Comparison of ENCODE assay signal across 24 cellular contexts in the genomic region with DNA sequence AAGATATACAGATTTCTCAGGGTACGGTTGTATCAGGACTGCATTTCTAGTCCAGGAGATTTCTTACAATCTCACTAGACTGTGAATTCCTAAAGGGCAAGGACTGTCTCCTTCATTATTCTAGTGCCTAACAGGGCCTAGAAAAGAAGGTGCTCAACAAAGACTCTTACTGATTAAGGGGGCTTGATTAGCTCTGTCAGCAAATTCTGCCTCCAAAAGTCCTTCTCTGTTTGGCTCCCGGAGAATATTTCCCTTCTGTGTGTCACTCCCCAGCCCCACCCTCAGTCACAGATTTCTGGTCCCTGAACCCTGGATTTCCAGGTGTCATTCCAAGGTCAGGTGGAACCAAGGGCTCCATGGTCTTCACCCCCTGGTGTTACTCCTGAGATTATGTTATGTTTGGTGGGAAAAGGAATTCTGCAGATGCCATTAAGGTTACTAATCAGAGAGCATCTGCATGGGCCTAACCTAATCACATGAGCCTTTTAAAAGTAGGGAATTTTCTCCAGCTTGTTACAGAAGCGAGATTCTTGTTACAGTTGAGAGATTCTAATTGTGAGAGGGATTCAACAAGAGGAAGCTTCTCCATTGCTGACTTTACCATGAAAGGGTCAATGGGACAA.
DNase-seq lines count a peak whose midpoint lies in the region; ATAC-seq, FAIRE-seq and TF ChIP-seq lines count a peak whose summit lies in the region.
"Had no signal": no experiment of that assay in that cellular context is flagged by ENCODE, and none has a peak within 500 bp of the region (broad histone marks: within the 10 kb centered on the region; RNA-seq: fewer than 3 reads in every experiment).

No MANE protein-coding gene starts in this region.

- CTCF ChIA-PET in HCT116 (lab: Charles Lee) (interaction anchor here (0.6 kb wide), 1 partner anchor 1992 kb away, joined by 3 read pairs; no protein-coding TSS in a partner anchor), WTC11 (lab: Charles Lee) (no interaction called here)

- no peaks in the 10 kb centered on the region for H4K20me1 ChIP-seq in HCT116 (ENCODE audit: insufficient read depth)

- peaks cover 14% of the 10 kb centered on the region for H3K36me3 Mint-ChIP-seq in endodermal cell (ENCODE audit: low read depth)
- H3K36me3 Mint-ChIP-seq in nephron progenitor cell (ENCODE audit: low read depth) = peaks cover 15% of the 10 kb centered on the region
- H3K36me3 Mint-ChIP-seq in WTC11 = no peaks in the 10 kb centered on the region

- H3K9me3 ChIP-seq in HCT116 (ENCODE audit: control insufficient read depth in 1 of 2, insufficient read depth in 1 of 2, low read depth in 1 of 2, low read length in 2 of 2) (no peaks in the 10 kb centered on the region), endodermal cell (ENCODE audit: control insufficient read depth, low read length) (peaks cover 16% of the 10 kb centered on the region)
- H3K9me3 ChIP-seq in effector memory CD4-positive, alpha-beta T cell (ENCODE audit: control insufficient read depth, low read length) = no peaks in the 10 kb centered on the region
- H3K9me3 ChIP-seq: SK-N-SH had no signal

- H3K9me2 ChIP-seq in HCT116 (ENCODE audit: insufficient read depth) = no peaks in the 10 kb centered on the region
- H3K9me2 ChIP-seq: SK-N-SH had no signal

- no peaks in the 10 kb centered on the region for H3K27me3 Mint-ChIP-seq in endodermal cell (ENCODE audit: insufficient read depth)
- peaks cover 7% of the 10 kb centered on the region for H3K27me3 Mint-ChIP-seq in nephron progenitor cell (ENCODE audit: low read depth, poor library complexity)
- H3K27me3 Mint-ChIP-seq in WTC11 (ENCODE audit: low read depth) = no peaks in the 10 kb centered on the region; the same call in 1 of the 2 replicates
- H3K27me3 Mint-ChIP-seq: B cell had no signal

- H3K9ac ChIP-seq in HCT116 (ENCODE audit: low read length) (no peak overlapping the region), endodermal cell (ENCODE audit: extremely low read depth, low read length, poor library complexity, severe bottlenecking) (no peak overlapping the region)
- H3K9ac ChIP-seq: KMS-11, SK-N-SH had no signal

- no peaks in the 10 kb centered on the region for H3K79me2 ChIP-seq in HCT116 (ENCODE audit: insufficient read depth, low read length)

- H3K36me3 ChIP-seq in HCT116 (ENCODE audit: control insufficient read depth in 1 of 2, insufficient read depth in 2 of 2, low read length in 2 of 2) (no peaks in the 10 kb centered on the region), endodermal cell (ENCODE audit: control insufficient read depth, insufficient read depth, low read length) (no peaks in the 10 kb centered on the region)
- no peaks in the 10 kb centered on the region for H3K36me3 ChIP-seq in effector memory CD4-positive, alpha-beta T cell (ENCODE audit: control insufficient read depth, insufficient read depth, low read length)

- ATAC-seq in HCT116 (no peak), WTC11 (no peak)

- H3K27ac ChIP-seq in HCT116 (ENCODE audit: low read depth, low read length) (no peak overlapping the region), endodermal cell (ENCODE audit: low read depth, low read length) (no peak overlapping the region)
- H3K27ac ChIP-seq in effector memory CD4-positive, alpha-beta T cell (ENCODE audit: insufficient read depth, low read length, poor library complexity, severe bottlenecking) = no peak overlapping the region
- H3K27ac ChIP-seq: KMS-11 had no signal

- H2AFZ ChIP-seq in HCT116 (ENCODE audit: low read depth, low read length, poor library complexity, severe bottlenecking) = no peak overlapping the region

- H3K27me3 ChIP-seq in HCT116 (ENCODE audit: insufficient read depth, low read length) (no peaks in the 10 kb centered on the region), endodermal cell (ENCODE audit: control insufficient read depth, insufficient read depth, low read length, poor library complexity, severe bottlenecking) (no peaks in the 10 kb centered on the region)
- H3K27me3 ChIP-seq in effector memory CD4-positive, alpha-beta T cell (replicated peaks; ENCODE audit: control insufficient read depth, insufficient read depth, low read length, poor library complexity, severe bottlenecking) = no peaks in the 10 kb centered on the region

- peaks cover 0 to 7% of the 10 kb centered on the region in 2 experiments; a peak in 1 of 4 replicates for H3K4me1 ChIP-seq in HCT116 (ENCODE audit: control insufficient read depth in 1 of 2, insufficient read depth in 2 of 2, low read length in 2 of 2)
- no peaks in the 10 kb centered on the region for H3K4me1 ChIP-seq in endodermal cell (ENCODE audit: control insufficient read depth, insufficient read depth, low read length)
- no peaks in the 10 kb centered on the region for H3K4me1 ChIP-seq in effector memory CD4-positive, alpha-beta T cell (ENCODE audit: control insufficient read depth, insufficient read depth, low read length, poor library complexity, severe bottlenecking)

- DNase-seq in A172 (ENCODE audit: low spot score) (peak; percentile 70), HCT116 (ENCODE audit: low read depth, low spot score) (no peak), endodermal cell (no peak), nephron progenitor cell (no peak), GM12892 (ENCODE audit: insufficient read length) (no peak), WTC11 (ENCODE audit: low spot score) (no peak)
- DNase-seq in effector memory CD4-positive, alpha-beta T cell = no peak
- DNase-seq: 8988T; DMS53; H7; HFFc6; NCI-H1105 treated with DMSO at 0.1 percent for 48 hours; NCI-H2081; NCI-H2171; NCI-H345; NCI-H524; NCI-H774; NK-92 treated with Interleukin-12 subunit alpha and Interleukin-12 subunit beta, amount 100 ng/mL, for 24 hours; SIG-M5; SK-N-SH had no signal

- WGBS in endodermal cell (ENCODE audit: insufficient coverage in 1 of 2, insufficient read length in 1 of 2), 2 experiments = 96% methylated on average over 3 of the region's 3 CpGs

- TF ChIP-seq CTCF in HCT116 (IDR thresholded peaks at IDR 0.05 in 2 of 3, conservative IDR thresholded peaks at IDR 0.05 in 1 of 3; ENCODE audit: borderline replicate concordance in 1 of 3, insufficient read depth in 1 of 3, low read depth in 2 of 3, low read length in 2 of 3) = no peak
- no peak for TF ChIP-seq CTCF in endodermal cell (conservative IDR thresholded peaks at IDR 0.05)
- TF ChIP-seq CTCF in nephron progenitor cell (IDR thresholded peaks at IDR 0.05) = no peak
- no peak for TF ChIP-seq CTCF in WTC11 (IDR thresholded peaks at IDR 0.05)

- TF ChIP-seq RAD21 in HCT116 (IDR thresholded peaks at IDR 0.05; ENCODE audit: low read depth) = no peak

- H3K27ac Mint-ChIP-seq in endodermal cell (peak overlapping the region; percentile 26), nephron progenitor cell (peak overlapping the region; percentile 75), WTC11 (no peak overlapping the region)
- H3K27ac Mint-ChIP-seq: B cell, HFFc6 had no signal

- POLR2A ChIA-PET in HCT116 (lab: Charles Lee) (no interaction called here), WTC11 (lab: Charles Lee) (no interaction called here)

- peak overlapping the region; percentile 22 for H3K4me2 ChIP-seq in HCT116 (ENCODE audit: low read length)
- H3K4me2 ChIP-seq: KMS-11, SK-N-SH had no signal

- H3K4me1 Mint-ChIP-seq in endodermal cell (peaks cover 15% of the 10 kb centered on the region), nephron progenitor cell (peaks cover 27% of the 10 kb centered on the region), WTC11 (peaks cover 12% of the 10 kb centered on the region)
- H3K4me1 Mint-ChIP-seq: CD14-positive monocyte had no signal

- intact Hi-C loops in HCT116 (cut with micrococcal nuclease) = no loop called here

- no TSS peak for BruUV-seq in HCT116 (replicated peaks; lab: Mats Ljungman, UMichigan)

- peaks cover 6% of the 10 kb centered on the region for H3K9me3 Mint-ChIP-seq in endodermal cell
- H3K9me3 Mint-ChIP-seq in nephron progenitor cell = peaks cover 6% of the 10 kb centered on the region
- H3K9me3 Mint-ChIP-seq in WTC11 = no peaks in the 10 kb centered on the region
- H3K9me3 Mint-ChIP-seq: HFFc6 had no signal

- no peak for TF ChIP-seq POLR2A in HCT116 (IDR thresholded peaks at IDR 0.05; ENCODE audit: borderline replicate concordance, extremely low read depth, insufficient read depth, insufficient read length)
- no peak for TF ChIP-seq POLR2A in GM12892 (IDR thresholded peaks at IDR 0.05; ENCODE audit: low read depth, low read length)

- no peak overlapping the region for H3K4me3 ChIP-seq in HCT116 (replicated peaks in 1 of 2; ENCODE audit: low read depth in 1 of 2, low read length in 2 of 2)
- no peak overlapping the region for H3K4me3 ChIP-seq in endodermal cell (ENCODE audit: low read length)
- H3K4me3 ChIP-seq in effector memory CD4-positive, alpha-beta T cell (ENCODE audit: insufficient read depth, low read depth, low read length, poor library complexity, severe bottlenecking) = no peak overlapping the region

- no peak overlapping the region for H3K4me3 Mint-ChIP-seq in endodermal cell
- H3K4me3 Mint-ChIP-seq in nephron progenitor cell = no peak overlapping the region
- H3K4me3 Mint-ChIP-seq in WTC11 = no peak overlapping the region
- H3K4me3 Mint-ChIP-seq: B cell, CD14-positive monocyte, HFFc6 had no signal

- RAD21 ChIA-PET in HCT116 (lab: Charles Lee; ENCODE audit: low non-redundant PET in 1 of 2, low total read pairs in 2 of 2, uncharacterized antibody in 2 of 2, unreplicated experiment in 2 of 2) = no interaction called here

- no peak for FAIRE-seq in GM12892 (lab: Jason Lieb, UNC)
- FAIRE-seq: D721Med had no signal

TF ChIP-seq in HCT116, 20 proteins besides CTCF, POLR2A, EP300 and RAD21 (continues in another document):
- no peak for TF ChIP-seq EZH2phosphoT487 (IDR thresholded peaks at IDR 0.05; ENCODE audit: borderline replicate concordance)
- TF ChIP-seq ZNF274 (IDR thresholded peaks at IDR 0.05; ENCODE audit: low read depth, low read length) = no peak

TF ChIP-seq in WTC11, 78 proteins besides CTCF, POLR2A, EP300 and RAD21 (continues in another document):
- no peak for TF ChIP-seq OVOL2 (CRISPR knock-in tag; IDR thresholded peaks at IDR 0.05; ENCODE audit: borderline replicate concordance)
- no peak for TF ChIP-seq EMX1 (CRISPR knock-in tag; IDR thresholded peaks at IDR 0.05)
- no peak for TF ChIP-seq TCF7 (CRISPR knock-in tag; IDR thresholded peaks at IDR 0.05; ENCODE audit: low read depth)
- TF ChIP-seq, protein P1, sequence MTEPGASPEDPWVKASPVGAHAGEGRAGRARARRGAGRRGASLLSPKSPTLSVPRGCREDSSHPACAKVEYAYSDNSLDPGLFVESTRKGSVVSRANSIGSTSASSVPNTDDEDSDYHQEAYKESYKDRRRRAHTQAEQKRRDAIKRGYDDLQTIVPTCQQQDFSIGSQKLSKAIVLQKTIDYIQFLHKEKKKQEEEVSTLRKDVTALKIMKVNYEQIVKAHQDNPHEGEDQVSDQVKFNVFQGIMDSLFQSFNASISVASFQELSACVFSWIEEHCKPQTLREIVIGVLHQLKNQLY (CRISPR knock-in tag; IDR thresholded peaks at IDR 0.05) = no peak
- TF ChIP-seq, protein P2, sequence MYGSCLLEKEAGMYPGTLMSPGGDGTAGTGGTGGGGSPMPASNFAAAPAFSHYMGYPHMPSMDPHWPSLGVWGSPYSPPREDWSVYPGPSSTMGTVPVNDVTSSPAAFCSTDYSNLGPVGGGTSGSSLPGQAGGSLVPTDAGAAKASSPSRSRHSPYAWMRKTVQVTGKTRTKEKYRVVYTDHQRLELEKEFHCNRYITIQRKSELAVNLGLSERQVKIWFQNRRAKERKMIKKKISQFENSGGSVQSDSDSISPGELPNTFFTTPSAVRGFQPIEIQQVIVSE (CRISPR knock-in tag; IDR thresholded peaks at IDR 0.05; ENCODE audit: borderline replicate concordance) = no peak
- TF ChIP-seq TEAD1 (CRISPR knock-in tag; IDR thresholded peaks at IDR 0.05) = no peak
